Comparison of ENCODE assay signal across 28 cellular contexts in genomic region chr10:10986606-10987005, GRCh38.
"Had no signal": no experiment of that assay in that cellular context is flagged by ENCODE, and none has a peak within 500 bp of the region (broad histone marks: within the 10 kb centered on the region; RNA-seq: fewer than 3 reads in every experiment).

No MANE protein-coding gene starts in this region.

- H3K36me3 ChIP-seq: neural progenitor cell, ovary, right lobe of liver, sigmoid colon, spleen, suprapubic skin, tibial artery, transverse colon, upper lobe of right lung, uterus had no signal

- DNase-seq: natural killer cell; occipital lobe; ovary; posterior cingulate gyrus; psoas muscle; right cardiac atrium; right lobe of liver; sigmoid colon; spleen; stimulated activated CD4-positive, alpha-beta T cell treated with anti-CD3 and anti-CD28 coated beads, Interleukin-12 subunit alpha, Interleukin-12 subunit beta, amount 100 ng/mL, for 4 hours; stimulated activated CD4-positive, alpha-beta T cell treated with anti-CD3 and anti-CD28 coated beads, Interleukin-1b, Interleukin-23, amount 100 ng/mL, for 48 hours; stimulated activated CD4-positive, alpha-beta T cell treated with anti-CD3 and anti-CD28 coated beads, Interleukin-4, amount 100 ng/mL, for 1 hour; stimulated activated CD4-positive, alpha-beta T cell treated with anti-CD3 and anti-CD28 coated beads, Interleukin-4, amount 100 ng/mL, for 4 hours; stimulated activated CD8-positive, alpha-beta memory T cell treated with anti-CD3 and anti-CD28 coated beads, Interleukin-4, amount 100 ng/mL, for 48 hours; stimulated activated naive CD4-positive, alpha-beta T cell; stimulated activated naive CD8-positive, alpha-beta T cell treated with anti-CD3 and anti-CD28 coated beads, Interleukin-15, amount 100 ng/mL, for 72 hours; stimulated activated naive CD8-positive, alpha-beta T cell treated with anti-CD3 and anti-CD28 coated beads, Interleukin-15, Interleukin-2, amounts not matched to agents 100 U/mL and 50 U/mL, for 24 hours; substantia nigra; testis; tibial artery; transverse colon; upper lobe of right lung; uterus had no signal

- ATAC-seq: natural killer cell; psoas muscle; right cardiac atrium; right lobe of liver; stimulated activated memory B cell treated with anti-CD40 and anti-IgM and Interleukin-4, amounts not matched to agents 10 μg/mL and 1 μg/mL and 100 μg/mL, for 72 hours; stimulated activated naive CD8-positive, alpha-beta T cell treated with anti-CD3 and anti-CD28 coated beads, Interleukin-15, amount 100 ng/mL, for 72 hours; stimulated activated naive CD8-positive, alpha-beta T cell treated with anti-CD3 and anti-CD28 coated beads, Interleukin-15, Interleukin-2, amounts not matched to agents 100 U/mL and 50 U/mL, for 24 hours; upper lobe of right lung had no signal

- H3K4me3 ChIP-seq: neural progenitor cell, ovary, psoas muscle, right lobe of liver, sigmoid colon, smooth muscle cell, spleen, suprapubic skin, testis, tibial artery, transverse colon, upper lobe of right lung, uterus had no signal

- H3K27ac ChIP-seq: neural progenitor cell, ovary, parathyroid adenoma, psoas muscle, right lobe of liver, sigmoid colon, spleen, suprapubic skin, tibial artery, transverse colon, upper lobe of right lung, uterus had no signal

- H3K4me1 ChIP-seq: neural progenitor cell, parathyroid adenoma, psoas muscle, right lobe of liver, spleen, testis, tibial artery, upper lobe of right lung, uterus had no signal

- H3K27me3 ChIP-seq: neural progenitor cell, ovary, right lobe of liver, sigmoid colon, spleen, suprapubic skin, testis, tibial artery, transverse colon, upper lobe of right lung, uterus had no signal

- H3K9me3 ChIP-seq: ovary, psoas muscle, right lobe of liver, sigmoid colon, spleen, suprapubic skin, testis, tibial artery, transverse colon, upper lobe of right lung, uterus had no signal
